Comparison of ENCODE assay signal across 9 cellular contexts in the genomic region with DNA sequence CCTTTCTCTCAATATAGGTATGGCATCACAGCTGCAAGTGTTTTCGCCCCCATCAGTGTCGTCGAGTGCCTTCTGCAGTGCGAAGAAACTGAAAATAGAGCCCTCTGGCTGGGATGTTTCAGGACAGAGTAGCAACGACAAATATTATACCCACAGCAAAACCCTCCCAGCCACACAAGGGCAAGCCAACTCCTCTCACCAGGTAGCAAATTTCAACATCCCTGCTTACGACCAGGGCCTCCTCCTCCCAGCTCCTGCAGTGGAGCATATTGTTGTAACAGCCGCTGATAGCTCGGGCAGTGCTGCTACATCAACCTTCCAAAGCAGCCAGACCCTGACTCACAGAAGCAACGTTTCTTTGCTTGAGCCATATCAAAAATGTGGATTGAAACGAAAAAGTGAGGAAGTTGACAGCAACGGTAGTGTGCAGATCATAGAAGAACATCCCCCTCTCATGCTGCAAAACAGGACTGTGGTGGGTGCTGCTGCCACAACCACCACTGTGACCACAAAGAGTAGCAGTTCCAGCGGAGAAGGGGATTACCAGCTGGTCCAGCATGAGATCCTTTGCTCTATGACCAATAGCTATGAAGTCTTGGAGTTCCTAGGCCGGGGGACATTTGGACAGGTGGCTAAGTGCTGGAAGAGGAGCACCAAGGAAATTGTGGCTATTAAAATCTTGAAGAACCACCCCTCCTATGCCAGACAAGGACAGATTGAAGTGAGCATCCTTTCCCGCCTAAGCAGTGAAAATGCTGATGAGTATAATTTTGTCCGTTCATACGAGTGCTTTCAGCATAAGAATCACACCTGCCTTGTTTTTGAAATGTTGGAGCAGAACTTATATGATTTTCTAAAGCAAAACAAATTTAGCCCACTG. TPM values are rescaled to one million over a fixed set of nuclear protein-coding genes. Genes with fewer than 3 reads are reported as not detected.
A peak's percentile ranks its signal among the peaks of the same experiment; 100 is the strongest.
DNase-seq lines count a peak whose midpoint lies in the region; ATAC-seq, FAIRE-seq and TF ChIP-seq lines count a peak whose summit lies in the region.
"Had no signal": no experiment of that assay in that cellular context is flagged by ENCODE, and none has a peak within 500 bp of the region (broad histone marks: within the 10 kb centered on the region; RNA-seq: fewer than 3 reads in every experiment).

No MANE protein-coding gene starts in this region.

- H3K27me3 Mint-ChIP-seq in T-helper 17 cell: no peaks in the 10 kb centered on the region

- H3K27ac Mint-ChIP-seq in T-helper 17 cell: peak overlapping the region; percentile 93

- no peak for ATAC-seq in A549
- ATAC-seq in HG02588 (IDR thresholded peaks at IDR 0.05; ENCODE audit: unreplicated experiment): peak; percentile 79
- ATAC-seq in T-helper 17 cell: peak; percentile 77
- no peak for ATAC-seq in GM21447 (IDR thresholded peaks at IDR 0.05; ENCODE audit: unreplicated experiment)

- H3K9me3 ChIP-seq in A549 (0 out of 3 replicates have a peak, but pooled peaks cover 3% of the 10 kb centered on the region), T-helper 17 cell (ENCODE audit: control insufficient read depth, low read length, poor library complexity, severe bottlenecking) (no peaks in the 10 kb centered on the region), kidney (ENCODE audit: control insufficient read depth in 1 of 2, low read length in 2 of 2) (no peaks in the 10 kb centered on the region), thyroid gland (no peaks in the 10 kb centered on the region)
- no peaks in the 10 kb centered on the region for H3K9me3 ChIP-seq in effector memory CD4-positive, alpha-beta T cell (ENCODE audit: control insufficient read depth, low read length)

- 87% methylated on average over 16 of the region's 16 CpGs for WGBS in A549 (ENCODE audit: missing lambda C conversion rate)
- WGBS in thyroid gland, 2 donors: 80 to 81% methylated on average over 16 of the region's 16 CpGs

- H3K36me3 Mint-ChIP-seq in T-helper 17 cell (ENCODE audit: low read depth): peaks cover 12% of the 10 kb centered on the region

- TF ChIP-seq CTCF in A549 (IDR thresholded peaks at IDR 0.05) (no peak), kidney (IDR thresholded peaks at IDR 0.05; ENCODE audit: borderline replicate concordance, extremely low read depth, insufficient read depth) (no peak), thyroid gland (IDR thresholded peaks at IDR 0.05) (no peak)

- TF ChIP-seq RAD21 in A549 (conservative IDR thresholded peaks at IDR 0.05 in 1 of 2, IDR thresholded peaks at IDR 0.05 in 1 of 2): no peak

- no peak for FAIRE-seq in A549 (lab: Jason Lieb, UNC)
- FAIRE-seq in kidney (lab: Jason Lieb, UNC): no peak

- H3K4me2 ChIP-seq in A549: no peak overlapping the region

- no peak overlapping the region for H3K27ac ChIP-seq in A549
- H3K27ac ChIP-seq in effector memory CD4-positive, alpha-beta T cell (ENCODE audit: insufficient read depth, low read length, poor library complexity, severe bottlenecking): peak overlapping the region; percentile 58
- no peak overlapping the region for H3K27ac ChIP-seq in kidney (ENCODE audit: low read depth in 2 of 2, low read length in 2 of 2)
- no peak overlapping the region for H3K27ac ChIP-seq in thyroid gland
- H3K27ac ChIP-seq: C4-2B had no signal

- intact Hi-C loops in kidney (cut with DNase I): no loop called here
- intact Hi-C loops in thyroid gland (cut with DNase I): no loop called here

- TF ChIP-seq POLR2A in A549 (IDR thresholded peaks at IDR 0.05; ENCODE audit: low read length) (no peak), thyroid gland (IDR thresholded peaks at IDR 0.05) (no peak)

- POLR2A ChIA-PET in A549 (lab: Yijun Ruan, JAX): no interaction called here

- H3K9ac ChIP-seq in kidney (ENCODE audit: low read length in 2 of 2): no peak overlapping the region

- CTCF ChIA-PET in A549 (lab: Yijun Ruan, JAX): interaction anchor here (1.9 kb wide), 1 partner anchor 9 kb away, joined by 5 read pairs; no protein-coding TSS in a partner anchor

- H3K4me3 ChIP-seq in A549 (no peak overlapping the region), kidney (ENCODE audit: low read length in 2 of 2) (no peak overlapping the region), thyroid gland (replicated peaks in 1 of 3) (no peak overlapping the region)
- H3K4me3 ChIP-seq in effector memory CD4-positive, alpha-beta T cell (ENCODE audit: insufficient read depth, low read depth, low read length, poor library complexity, severe bottlenecking): peak overlapping the region; percentile 14

- DNase-seq in A549 (ENCODE audit: low read depth in 1 of 2, low spot score in 1 of 2) (no peak), T-helper 17 cell (peak in 1 of 3 donors; percentile 34), kidney (no peak), DMS79 treated with DMSO at 0.1 percent for 48 hours (lab: John Stamatoyannopoulos, UW) (no peak), thyroid gland (no peak)
- DNase-seq in effector memory CD4-positive, alpha-beta T cell: peak; percentile 41 to 54 (median 42)

- TF ChIP-seq EP300 in A549 (IDR thresholded peaks at IDR 0.05): no peak

- H3K27me3 ChIP-seq in effector memory CD4-positive, alpha-beta T cell (replicated peaks; ENCODE audit: control insufficient read depth, insufficient read depth, low read length, poor library complexity, severe bottlenecking): no peaks in the 10 kb centered on the region
- no peaks in the 10 kb centered on the region for H3K27me3 ChIP-seq in thyroid gland

- peaks cover 9% of the 10 kb centered on the region for H3K36me3 ChIP-seq in effector memory CD4-positive, alpha-beta T cell (ENCODE audit: control insufficient read depth, insufficient read depth, low read length)
- peaks cover 6 to 9% of the 10 kb centered on the region in 2 donors for H3K36me3 ChIP-seq in kidney (ENCODE audit: control insufficient read depth in 1 of 2, insufficient read depth in 2 of 2, low read length in 2 of 2)
- H3K36me3 ChIP-seq in thyroid gland: peaks cover 11 to 13% of the 10 kb centered on the region in 2 donors

- H3K4me1 ChIP-seq in A549 (no peaks in the 10 kb centered on the region), kidney (ENCODE audit: control insufficient read depth in 1 of 2, insufficient read depth in 1 of 2, low read depth in 1 of 2, low read length in 2 of 2) (no peaks in the 10 kb centered on the region), thyroid gland (peaks cover 12% of the 10 kb centered on the region in 2 donors)
- H3K4me1 ChIP-seq in effector memory CD4-positive, alpha-beta T cell (ENCODE audit: control insufficient read depth, insufficient read depth, low read length, poor library complexity, severe bottlenecking): peaks cover 48% of the 10 kb centered on the region

- peak overlapping the region; percentile 89 for H3K4me3 Mint-ChIP-seq in T-helper 17 cell

- peaks cover 64% of the 10 kb centered on the region for H3K4me1 Mint-ChIP-seq in T-helper 17 cell

TF ChIP-seq in A549, 52 proteins besides CTCF, POLR2A, EP300 and RAD21:
- TF ChIP-seq MAFK (IDR thresholded peaks at IDR 0.05; ENCODE audit: partially characterized antibody): peak; percentile 48
- TF ChIP-seq CBX2 (IDR thresholded peaks at IDR 0.05; ENCODE audit: borderline replicate concordance, low read depth): no peak

RNA-seq across cellular contexts. Expression of gene HIPK1, which starts 11.5 kb away (rescaled TPM):
- polyA plus RNA-seq in A549 (2011; rRNA removed) (27.4 and 35.9 TPM in 2 replicates), A549 (2017; fragmentation: RNase III; extraction: RNeasy Plus Mini Kit Qiagen cat#74134 plus additional on column Dnase treatment) (11.1 to 11.5 TPM (median 11.3 TPM) in 3 replicates), kidney (ENCODE audit: insufficient read depth, low read depth, low replicate concordance) (8.4 TPM)
- 9.2 and 13.5 TPM in 2 replicates for polyA plus RNA-seq in A549 (2012; cell fraction: cytosol; rRNA removed)
- polyA plus RNA-seq in A549 (2012; cell fraction: nucleus; rRNA removed): 13.4 and 14.3 TPM in 2 replicates
- 86.3 and 103 TPM in 2 replicates for polyA minus RNA-seq in A549 (2011; rRNA and poly(A)+ RNA removed)
- total RNA-seq in T-helper 17 cell (100 to 1,000 TPM; 228 to 253 TPM), kidney (65.0 TPM), thyroid gland (100 to 1,000 TPM in 1 of 4 donors, 10 to 100 TPM in 3; 65.8 to 102 (median 84.7) TPM)

RNA-seq across cellular contexts. Expression of gene DCLRE1B, which starts 35.5 kb away (rescaled TPM):
- 4.8 and 6.3 TPM in 2 replicates for polyA plus RNA-seq in A549 (2011; rRNA removed)
- 3.8 and 5.1 TPM in 2 replicates for polyA plus RNA-seq in A549 (2012; cell fraction: cytosol; rRNA removed)
- 2.6 TPM in 2 replicates for polyA plus RNA-seq in A549 (2012; cell fraction: nucleus; rRNA removed)
- polyA plus RNA-seq in A549 (2017; fragmentation: RNase III; extraction: RNeasy Plus Mini Kit Qiagen cat#74134 plus additional on column Dnase treatment): 5.5 to 6.4 TPM (median 5.7 TPM) in 3 replicates
- 5.5 and 6.7 TPM in 2 replicates for polyA minus RNA-seq in A549 (2011; rRNA and poly(A)+ RNA removed)
- total RNA-seq in T-helper 17 cell: 1 to 10 TPM; 5.4 to 7.0 TPM
- total RNA-seq in kidney: 6.1 TPM
- 1.4 TPM for polyA plus RNA-seq in kidney (ENCODE audit: insufficient read depth, low read depth, low replicate concordance)
- total RNA-seq in thyroid gland: 1 to 10 TPM; 3.2 to 5.0 (median 4.1) TPM

RNA-seq across cellular contexts. Expression of gene AP4B1, which starts 36.0 kb away (rescaled TPM):
- polyA plus RNA-seq in A549 (2011; rRNA removed) (11.9 and 12.0 TPM in 2 replicates), A549 (2017; fragmentation: RNase III; extraction: RNeasy Plus Mini Kit Qiagen cat#74134 plus additional on column Dnase treatment) (9.2 to 9.4 TPM (median 9.2 TPM) in 3 replicates), kidney (ENCODE audit: insufficient read depth, low read depth, low replicate concordance) (8.7 TPM)
- 5.3 and 5.6 TPM in 2 replicates for polyA plus RNA-seq in A549 (2012; cell fraction: cytosol; rRNA removed)
- 8.3 and 12.4 TPM in 2 replicates for polyA plus RNA-seq in A549 (2012; cell fraction: nucleus; rRNA removed)
- 13.3 and 13.9 TPM in 2 replicates for polyA minus RNA-seq in A549 (2011; rRNA and poly(A)+ RNA removed)
- total RNA-seq in T-helper 17 cell (10 to 100 TPM; 52.1 to 56.1 TPM), kidney (21.7 TPM), thyroid gland (10 to 100 TPM in 3 of 4 donors, 1 to 10 TPM in 1; 9.7 to 14.8 (median 14.0) TPM)

RNA-seq across cellular contexts. Expression of gene OLFML3, which starts 38.7 kb away (rescaled TPM):
- polyA plus RNA-seq in A549 (2011; rRNA removed) (1.2 TPM in 2 replicates), A549 (2017; fragmentation: RNase III; extraction: RNeasy Plus Mini Kit Qiagen cat#74134 plus additional on column Dnase treatment) (6.6 to 9.3 TPM (median 8.0 TPM) in 3 replicates), kidney (ENCODE audit: insufficient read depth, low read depth, low replicate concordance) (22.9 TPM)
- 0.85 and 1.1 TPM in 2 replicates for polyA plus RNA-seq in A549 (2012; cell fraction: cytosol; rRNA removed)
- polyA plus RNA-seq in A549 (2012; cell fraction: nucleus; rRNA removed): 1.8 and 1.9 TPM in 2 replicates
- polyA minus RNA-seq in A549 (2011; rRNA and poly(A)+ RNA removed): 1.0 TPM in 2 replicates
- total RNA-seq in T-helper 17 cell (1 to 10 TPM; 1.0 to 1.2 TPM), kidney (13.5 TPM), thyroid gland (10 to 100 TPM; 20.2 to 28.3 (median 24.8) TPM)

RNA-seq across cellular contexts. Expression of gene BCL2L15, which starts 53.2 kb away (rescaled TPM):
- polyA plus RNA-seq in A549 (2011; rRNA removed) (2.3 and 3.1 TPM in 2 replicates), A549 (2017; fragmentation: RNase III; extraction: RNeasy Plus Mini Kit Qiagen cat#74134 plus additional on column Dnase treatment) (0.79 to 2.1 TPM (median 0.87 TPM) in 3 replicates), kidney (ENCODE audit: insufficient read depth, low read depth, low replicate concordance) (2.2 TPM)
- polyA plus RNA-seq in A549 (2012; cell fraction: cytosol; rRNA removed): 0.15 and 1.5 TPM in 2 replicates
- polyA plus RNA-seq in A549 (2012; cell fraction: nucleus; rRNA removed): 0.23 and 9.0 TPM in 2 replicates
- polyA minus RNA-seq in A549 (2011; rRNA and poly(A)+ RNA removed): 1.0 and 2.4 TPM in 2 replicates
- total RNA-seq in T-helper 17 cell (1 to 10 TPM; 1.4 to 1.5 TPM), kidney (34.3 TPM), thyroid gland (under 1 TPM; 0.13 to 0.89 (median 0.50) TPM)

Comparison
In these comparisons a context has a peak if more than half of its experiments do, and no peak if none do; other contexts are left out.
1. ATAC-seq: peak in HG02588 (single experiment) and T-helper 17 cell (single experiment); none in A549 (0 of 2) and GM21447 (single experiment).
2. DNase-seq: peak in effector memory CD4-positive, alpha-beta T cell (3 of 3); none in A549 (0 of 2), kidney (single experiment), DMS79 treated with DMSO at 0.1 percent for 48 hours (single experiment) and thyroid gland (0 of 2).